ENCODE assay signal across 28 cellular contexts in genomic region chr2:31729065-31729439, GRCh38.
"Had no signal": no experiment of that assay in that cellular context is flagged by ENCODE, and none has a peak within 500 bp of the region (broad histone marks: within the 10 kb centered on the region; RNA-seq: fewer than 3 reads in every experiment).

No MANE protein-coding gene starts in this region.

- H3K4me1 ChIP-seq: gastroesophageal sphincter, pancreas, prostate gland, vagina had no signal

- ATAC-seq: activated CD8-positive, alpha-beta T cell treated with anti-CD3 and anti-CD28 coated beads for 36 hours; activated naive CD4-positive, alpha-beta T cell treated with anti-CD3 and anti-CD28 coated beads, Interleukin-2, amount 50 U/mL, for 72 hours; activated T-cell treated with anti-CD3 and anti-CD28 coated beads, Interleukin-2, amount 50 U/mL, for 4 hours; gastroesophageal sphincter; stimulated activated memory B cell treated with anti-CD40 and anti-IgM and Interleukin-4, amounts not matched to agents 10 μg/mL and 1 μg/mL and 100 μg/mL, for 72 hours; stimulated activated naive CD8-positive, alpha-beta T cell treated with anti-CD3 and anti-CD28 coated beads, Interleukin-15, amount 100 ng/mL, for 72 hours had no signal

- H3K36me3 Mint-ChIP-seq: mesothelial cell of epicardium; naive B cell; stimulated activated memory B cell treated with anti-CD40 and anti-IgM and Interleukin-4, amounts not matched to agents 10 μg/mL and 1 μg/mL and 100 μg/mL, for 72 hours; type B pancreatic cell; WTC11 had no signal

- H3K9me3 Mint-ChIP-seq: activated CD8-positive, alpha-beta T cell treated with anti-CD3 and anti-CD28 coated beads for 36 hours; T-helper 1 cell treated with Interleukin-12 subunit alpha and Interleukin-12 subunit beta and Interleukin-4 antibody, amounts not matched to agents 30 μg/mL and 1 μg/mL, for 36 hours; type B pancreatic cell had no signal

- H3K27me3 ChIP-seq: gastroesophageal sphincter, pancreas, vagina had no signal

- H3K36me3 ChIP-seq: gastroesophageal sphincter, pancreas, prostate gland, vagina had no signal

- H3K4me1 Mint-ChIP-seq: mesothelial cell of epicardium; naive B cell; nephron progenitor cell; stimulated activated memory B cell treated with anti-CD40 and anti-IgM and Interleukin-4, amounts not matched to agents 10 μg/mL and 1 μg/mL and 100 μg/mL, for 72 hours; stimulated activated naive CD8-positive, alpha-beta T cell treated with anti-CD3 and anti-CD28 coated beads, Interleukin-15, amount 100 ng/mL, for 72 hours had no signal

- H3K4me3 ChIP-seq: gastroesophageal sphincter, pancreas, prostate gland, smooth muscle cell, vagina had no signal

- FAIRE-seq: colon, pancreas had no signal

- H3K4me2 ChIP-seq: smooth muscle cell had no signal

- H3K4me3 Mint-ChIP-seq: activated CD8-positive, alpha-beta T cell treated with anti-CD3 and anti-CD28 coated beads for 36 hours; activated T-cell treated with anti-CD3 and anti-CD28 coated beads, Interleukin-2, amount 50 U/mL, for 4 hours; mesothelial cell of epicardium; nephron progenitor cell; stimulated activated memory B cell treated with anti-CD40 and anti-IgM and Interleukin-4, amounts not matched to agents 10 μg/mL and 1 μg/mL and 100 μg/mL, for 72 hours; stimulated activated naive CD8-positive, alpha-beta T cell treated with anti-CD3 and anti-CD28 coated beads, Interleukin-15, amount 100 ng/mL, for 72 hours; T-helper 1 cell treated with Interleukin-12 subunit alpha and Interleukin-12 subunit beta and Interleukin-4 antibody, amounts not matched to agents 30 μg/mL and 1 μg/mL, for 36 hours; type B pancreatic cell; WTC11 had no signal

- DNase-seq: activated CD4-positive, alpha-beta T cell treated with anti-CD3 and anti-CD28 coated beads for 1 hour; activated CD4-positive, alpha-beta T cell treated with anti-CD3 and anti-CD28 coated beads, Interleukin-2, amount 50 U/mL, for 1 hour; activated CD8-positive, alpha-beta T cell treated with anti-CD3 and anti-CD28 coated beads for 36 hours; activated T-cell treated with anti-CD3 and anti-CD28 coated beads, Interleukin-2, amount 50 U/mL, for 4 hours; effector CD8-positive, alpha-beta T cell; hippocampal formation; naive B cell; nephron progenitor cell; nucleus accumbens; pancreas; stimulated activated CD4-positive, alpha-beta T cell treated with anti-CD3 and anti-CD28 coated beads, Interleukin-1b, Interleukin-23, amount 100 ng/mL, for 48 hours; stimulated activated CD4-positive, alpha-beta T cell treated with anti-CD3 and anti-CD28 coated beads, Interleukin-4, amount 100 ng/mL, for 4 hours; stimulated activated CD8-positive, alpha-beta memory T cell treated with anti-CD3 and anti-CD28 coated beads, Interleukin-4, amount 100 ng/mL, for 48 hours; stimulated activated naive CD8-positive, alpha-beta T cell treated with anti-CD3 and anti-CD28 coated beads, Interleukin-15, amount 100 ng/mL, for 72 hours; substantia nigra; T-helper 9 cell had no signal

- H3K27ac ChIP-seq: gastroesophageal sphincter, pancreas, prostate gland, vagina had no signal

- H3K27ac Mint-ChIP-seq: activated CD8-positive, alpha-beta T cell treated with anti-CD3 and anti-CD28 coated beads for 36 hours; activated naive CD4-positive, alpha-beta T cell treated with anti-CD3 and anti-CD28 coated beads, Interleukin-2, amount 50 U/mL, for 72 hours; activated T-helper 2 cell treated with anti-CD3 and anti-CD28 coated beads, Interferon-gamma antibody, Interleukin-2, Interleukin-4, amounts not matched to agents 10 μg/mL and 5 μg/mL and 100 μg/mL, durations not matched to agents 14 hours and 24 hours and 36 hours; mesothelial cell of epicardium; nephron progenitor cell; stimulated activated memory B cell treated with anti-CD40 and anti-IgM and Interleukin-4, amounts not matched to agents 10 μg/mL and 1 μg/mL and 100 μg/mL, for 72 hours; stimulated activated naive CD8-positive, alpha-beta T cell treated with anti-CD3 and anti-CD28 coated beads, Interleukin-15, amount 100 ng/mL, for 72 hours; T-helper 1 cell treated with Interleukin-12 subunit alpha and Interleukin-12 subunit beta and Interleukin-4 antibody, amounts not matched to agents 30 μg/mL and 1 μg/mL, for 36 hours; type B pancreatic cell; WTC11 had no signal

- H3K9me3 ChIP-seq: gastroesophageal sphincter, prostate gland, vagina had no signal
